ENCODE assay signal across 6 cellular contexts in the genomic region with DNA sequence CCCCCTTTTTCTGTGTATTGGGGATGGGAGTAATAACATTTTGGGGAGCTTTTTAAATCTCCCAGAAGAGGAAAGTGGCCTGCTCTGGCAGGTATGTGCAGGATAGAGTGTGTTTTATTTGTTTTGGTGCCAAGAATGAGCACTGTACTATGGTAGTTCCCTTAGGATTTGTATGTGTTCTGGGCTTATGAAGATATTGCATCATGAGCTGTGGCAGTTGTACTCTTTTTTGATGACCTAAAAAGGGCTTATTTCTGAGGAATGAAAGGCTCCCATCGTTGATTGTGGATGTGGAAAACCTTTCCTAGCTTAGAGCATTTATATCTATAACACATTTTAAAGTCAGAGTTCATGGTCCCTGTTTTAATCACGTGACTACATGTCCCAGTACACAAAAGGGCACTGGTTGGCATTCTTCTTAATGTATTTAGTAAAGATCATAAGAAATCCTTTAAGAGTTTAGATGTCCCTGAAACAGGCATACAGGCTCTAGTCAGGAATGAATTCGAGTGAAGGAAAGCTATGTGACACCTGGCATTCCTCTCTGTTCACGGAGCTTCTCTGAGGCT. TPM values are rescaled to one million over a fixed set of nuclear protein-coding genes. Genes with fewer than 3 reads are reported as not detected.
"Had no signal": no experiment of that assay in that cellular context is flagged by ENCODE, and none has a peak within 500 bp of the region (broad histone marks: within the 10 kb centered on the region; RNA-seq: fewer than 3 reads in every experiment).

No MANE protein-coding gene starts in this region.

RNA-seq across cellular contexts. Expression of a gene that starts 47.0 kb away (rescaled TPM):
- total RNA-seq: esophagus squamous epithelium, kidney epithelial cell, left cardiac atrium, omental fat pad, posterior vena cava, vagina had no signal
